1 cellular context compared by ENCODE assay signal in the genomic region with DNA sequence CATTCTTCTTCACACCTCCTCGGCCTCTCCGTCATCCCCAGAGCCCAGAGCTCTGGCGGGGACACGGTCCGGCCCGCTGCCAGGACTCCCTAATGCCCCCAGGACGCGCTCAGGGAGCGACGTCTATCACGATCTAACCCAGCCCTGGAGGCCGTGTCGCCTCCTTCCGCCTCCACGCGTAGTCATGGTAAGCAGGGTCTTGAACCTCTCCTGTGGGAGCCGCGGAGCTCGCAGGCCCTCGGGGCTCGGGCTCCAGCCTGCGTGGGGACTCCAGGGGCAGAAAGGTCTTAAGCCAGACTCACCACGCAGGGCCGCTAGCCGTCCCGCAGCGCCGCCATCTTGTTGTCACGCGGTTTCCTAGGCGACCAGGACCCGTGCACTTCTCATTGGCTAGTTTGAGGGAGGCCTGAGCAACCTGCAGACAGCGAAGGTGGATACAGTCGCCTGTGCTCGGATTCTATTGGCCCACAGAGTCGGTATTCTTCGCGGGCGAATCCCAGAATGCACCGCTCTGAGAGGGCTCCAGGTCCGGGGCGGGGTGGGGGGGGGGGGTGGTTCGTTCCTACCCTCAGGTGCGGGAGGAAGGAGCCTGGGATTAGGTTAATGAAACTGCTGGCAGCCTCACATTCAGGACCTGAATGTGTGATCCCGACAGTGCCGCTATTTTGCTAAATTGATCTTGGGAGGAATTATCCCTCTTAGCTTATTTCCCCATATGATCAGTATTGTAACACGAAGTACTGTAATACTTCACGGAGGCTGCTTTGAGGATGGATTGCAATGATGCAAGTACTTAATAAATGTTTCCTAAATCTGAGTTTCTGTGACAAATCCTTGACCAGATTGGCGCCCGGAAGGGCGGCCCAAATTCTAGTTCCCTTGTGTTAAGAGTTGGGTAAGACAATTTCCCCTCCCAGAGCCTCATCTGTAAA.
TF ChIP-seq lines count a peak whose summit lies in the region.

A gene with protein sequence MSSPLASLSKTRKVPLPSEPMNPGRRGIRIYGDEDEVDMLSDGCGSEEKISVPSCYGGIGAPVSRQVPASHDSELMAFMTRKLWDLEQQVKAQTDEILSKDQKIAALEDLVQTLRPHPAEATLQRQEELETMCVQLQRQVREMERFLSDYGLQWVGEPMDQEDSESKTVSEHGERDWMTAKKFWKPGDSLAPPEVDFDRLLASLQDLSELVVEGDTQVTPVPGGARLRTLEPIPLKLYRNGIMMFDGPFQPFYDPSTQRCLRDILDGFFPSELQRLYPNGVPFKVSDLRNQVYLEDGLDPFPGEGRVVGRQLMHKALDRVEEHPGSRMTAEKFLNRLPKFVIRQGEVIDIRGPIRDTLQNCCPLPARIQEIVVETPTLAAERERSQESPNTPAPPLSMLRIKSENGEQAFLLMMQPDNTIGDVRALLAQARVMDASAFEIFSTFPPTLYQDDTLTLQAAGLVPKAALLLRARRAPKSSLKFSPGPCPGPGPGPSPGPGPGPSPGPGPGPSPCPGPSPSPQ (minus strand): TSS at position 347 of the 932 bp plus-strand sequence. CDS start 3,753 bp downstream, outside the sequence.

TF ChIP-seq in HepG2, 621 proteins besides CTCF, POLR2A, EP300 and RAD21 (continued from another document and continues in another):
- TF ChIP-seq ZNF142 (CRISPR knock-in tag; IDR thresholded peaks at IDR 0.05) (no peak), SOX6 (IDR thresholded peaks at IDR 0.05) (no peak), SOX6 (CRISPR knock-in tag; IDR thresholded peaks at IDR 0.05) (peak; percentile 34; the same call in 1 of the 2 replicates), CCDC6 (CRISPR knock-in tag; IDR thresholded peaks at IDR 0.05) (no peak; the same call in 1 of the 2 replicates), MAFF (IDR thresholded peaks at IDR 0.05; ENCODE audit: low read depth, low read length) (no peak), YEATS2 (CRISPR knock-in tag; IDR thresholded peaks at IDR 0.05; ENCODE audit: borderline replicate concordance) (0 out of 2 replicates have a peak, but pooled peaks have one; percentile 46), ZNF326 (CRISPR knock-in tag; IDR thresholded peaks at IDR 0.05; ENCODE audit: borderline replicate concordance) (no peak), ARID4A (CRISPR knock-in tag; IDR thresholded peaks at IDR 0.05; ENCODE audit: borderline replicate concordance) (peak; percentile 98), ZNF777 (CRISPR knock-in tag; IDR thresholded peaks at IDR 0.05) (peak; percentile 35; the same call in 1 of the 2 replicates), SNRNP70 (IDR thresholded peaks at IDR 0.05; ENCODE audit: low read depth, low read length) (no peak), XBP1 (CRISPR knock-in tag; IDR thresholded peaks at IDR 0.05) (no peak), RXRB (CRISPR knock-in tag; IDR thresholded peaks at IDR 0.05; ENCODE audit: borderline replicate concordance) (peak; percentile 39; the same call in 1 of the 2 replicates), RFXAP (CRISPR knock-in tag; IDR thresholded peaks at IDR 0.05; ENCODE audit: borderline replicate concordance) (peak; percentile 96), ZFP82 (CRISPR knock-in tag; IDR thresholded peaks at IDR 0.05; ENCODE audit: borderline replicate concordance) (no peak), CENPBD1 (CRISPR knock-in tag; IDR thresholded peaks at IDR 0.05; ENCODE audit: borderline replicate concordance, low read depth) (no peak), ZNF205 (CRISPR knock-in tag; IDR thresholded peaks at IDR 0.05) (0 out of 2 replicates have a peak, but pooled peaks have one; percentile 22), ERF (CRISPR knock-in tag; IDR thresholded peaks at IDR 0.05) (0 out of 2 replicates have a peak, but pooled peaks have one; percentile 50), HOXA3 (CRISPR knock-in tag; IDR thresholded peaks at IDR 0.05) (peak; percentile 88), ZNF839 (CRISPR knock-in tag; IDR thresholded peaks at IDR 0.05; ENCODE audit: borderline replicate concordance) (no peak), PHF8 (CRISPR knock-in tag; IDR thresholded peaks at IDR 0.05) (peak; percentile 80), ZNF430 (CRISPR knock-in tag; IDR thresholded peaks at IDR 0.05) (peak; percentile 57; the same call in 1 of the 2 replicates), ZFY (CRISPR knock-in tag; IDR thresholded peaks at IDR 0.05) (peak; percentile 81), ZNF761 (CRISPR knock-in tag; conservative IDR thresholded peaks at IDR 0.05) (0 out of 2 replicates have a peak, but pooled peaks have one; percentile 40), ZNF143 (CRISPR knock-in tag; IDR thresholded peaks at IDR 0.05) (peak; percentile 87), RCOR2 (CRISPR knock-in tag; IDR thresholded peaks at IDR 0.05) (no peak), KAT8 (CRISPR knock-in tag; IDR thresholded peaks at IDR 0.05) (peak; percentile 51; the same call in 1 of the 2 replicates), ZGPAT (CRISPR knock-in tag; IDR thresholded peaks at IDR 0.05) (peak; percentile 43; the same call in 1 of the 2 replicates)
- TF ChIP-seq, protein P1, sequence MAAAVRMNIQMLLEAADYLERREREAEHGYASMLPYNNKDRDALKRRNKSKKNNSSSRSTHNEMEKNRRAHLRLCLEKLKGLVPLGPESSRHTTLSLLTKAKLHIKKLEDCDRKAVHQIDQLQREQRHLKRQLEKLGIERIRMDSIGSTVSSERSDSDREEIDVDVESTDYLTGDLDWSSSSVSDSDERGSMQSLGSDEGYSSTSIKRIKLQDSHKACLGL (CRISPR knock-in tag; IDR thresholded peaks at IDR 0.05), result peak; percentile 71; the same call in 1 of the 2 replicates
- TF ChIP-seq, protein P2, sequence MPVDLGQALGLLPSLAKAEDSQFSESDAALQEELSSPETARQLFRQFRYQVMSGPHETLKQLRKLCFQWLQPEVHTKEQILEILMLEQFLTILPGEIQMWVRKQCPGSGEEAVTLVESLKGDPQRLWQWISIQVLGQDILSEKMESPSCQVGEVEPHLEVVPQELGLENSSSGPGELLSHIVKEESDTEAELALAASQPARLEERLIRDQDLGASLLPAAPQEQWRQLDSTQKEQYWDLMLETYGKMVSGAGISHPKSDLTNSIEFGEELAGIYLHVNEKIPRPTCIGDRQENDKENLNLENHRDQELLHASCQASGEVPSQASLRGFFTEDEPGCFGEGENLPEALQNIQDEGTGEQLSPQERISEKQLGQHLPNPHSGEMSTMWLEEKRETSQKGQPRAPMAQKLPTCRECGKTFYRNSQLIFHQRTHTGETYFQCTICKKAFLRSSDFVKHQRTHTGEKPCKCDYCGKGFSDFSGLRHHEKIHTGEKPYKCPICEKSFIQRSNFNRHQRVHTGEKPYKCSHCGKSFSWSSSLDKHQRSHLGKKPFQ (CRISPR knock-in tag; IDR thresholded peaks at IDR 0.05; ENCODE audit: insufficient replicate concordance), result no peak
- TF ChIP-seq, protein P3, sequence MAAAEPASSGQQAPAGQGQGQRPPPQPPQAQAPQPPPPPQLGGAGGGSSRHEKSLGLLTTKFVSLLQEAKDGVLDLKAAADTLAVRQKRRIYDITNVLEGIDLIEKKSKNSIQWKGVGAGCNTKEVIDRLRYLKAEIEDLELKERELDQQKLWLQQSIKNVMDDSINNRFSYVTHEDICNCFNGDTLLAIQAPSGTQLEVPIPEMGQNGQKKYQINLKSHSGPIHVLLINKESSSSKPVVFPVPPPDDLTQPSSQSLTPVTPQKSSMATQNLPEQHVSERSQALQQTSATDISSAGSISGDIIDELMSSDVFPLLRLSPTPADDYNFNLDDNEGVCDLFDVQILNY (CRISPR knock-in tag; conservative IDR thresholded peaks at IDR 0.05), result peak; percentile 66; the same call in 1 of the 2 replicates
- TF ChIP-seq, protein P4, sequence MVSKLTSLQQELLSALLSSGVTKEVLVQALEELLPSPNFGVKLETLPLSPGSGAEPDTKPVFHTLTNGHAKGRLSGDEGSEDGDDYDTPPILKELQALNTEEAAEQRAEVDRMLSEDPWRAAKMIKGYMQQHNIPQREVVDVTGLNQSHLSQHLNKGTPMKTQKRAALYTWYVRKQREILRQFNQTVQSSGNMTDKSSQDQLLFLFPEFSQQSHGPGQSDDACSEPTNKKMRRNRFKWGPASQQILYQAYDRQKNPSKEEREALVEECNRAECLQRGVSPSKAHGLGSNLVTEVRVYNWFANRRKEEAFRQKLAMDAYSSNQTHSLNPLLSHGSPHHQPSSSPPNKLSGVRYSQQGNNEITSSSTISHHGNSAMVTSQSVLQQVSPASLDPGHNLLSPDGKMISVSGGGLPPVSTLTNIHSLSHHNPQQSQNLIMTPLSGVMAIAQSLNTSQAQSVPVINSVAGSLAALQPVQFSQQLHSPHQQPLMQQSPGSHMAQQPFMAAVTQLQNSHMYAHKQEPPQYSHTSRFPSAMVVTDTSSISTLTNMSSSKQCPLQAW (CRISPR knock-in tag; IDR thresholded peaks at IDR 0.05), result 0 out of 2 replicates have a peak, but pooled peaks have one; percentile 24
- TF ChIP-seq, protein P5, sequence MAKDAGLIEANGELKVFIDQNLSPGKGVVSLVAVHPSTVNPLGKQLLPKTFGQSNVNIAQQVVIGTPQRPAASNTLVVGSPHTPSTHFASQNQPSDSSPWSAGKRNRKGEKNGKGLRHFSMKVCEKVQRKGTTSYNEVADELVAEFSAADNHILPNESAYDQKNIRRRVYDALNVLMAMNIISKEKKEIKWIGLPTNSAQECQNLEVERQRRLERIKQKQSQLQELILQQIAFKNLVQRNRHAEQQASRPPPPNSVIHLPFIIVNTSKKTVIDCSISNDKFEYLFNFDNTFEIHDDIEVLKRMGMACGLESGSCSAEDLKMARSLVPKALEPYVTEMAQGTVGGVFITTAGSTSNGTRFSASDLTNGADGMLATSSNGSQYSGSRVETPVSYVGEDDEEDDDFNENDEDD (CRISPR knock-in tag; IDR thresholded peaks at IDR 0.05; ENCODE audit: borderline replicate concordance), result peak; percentile 94
